Comparison of ENCODE assay signal across 8 cellular contexts in genomic region chr2:119641562-119642258, GRCh38. TPM values are rescaled to one million over a fixed set of nuclear protein-coding genes. Genes with fewer than 3 reads are reported as not detected.
A peak's percentile ranks its signal among the peaks of the same experiment; 100 is the strongest.
DNase-seq lines count a peak whose midpoint lies in the region; ATAC-seq, FAIRE-seq and TF ChIP-seq lines count a peak whose summit lies in the region.

No MANE protein-coding gene starts in this region.

- H3K4me3 ChIP-seq in AG04449 (ENCODE audit: low read depth, low read length) (no peak overlapping the region), mammary epithelial cell (replicated peaks in 1 of 3; ENCODE audit: insufficient read depth in 1 of 3, low read depth in 2 of 3, low read length in 3 of 3) (no peak overlapping the region)

- H3K4me3 Mint-ChIP-seq in activated B cell treated with CpG ODN at 0.5 μM for 24 hours = no peak overlapping the region

- ATAC-seq in GM18858 (IDR thresholded peaks at IDR 0.05; ENCODE audit: unreplicated experiment) (peak; percentile 79), HG03060 (IDR thresholded peaks at IDR 0.05; ENCODE audit: low read depth, unreplicated experiment) (peak; percentile 56), activated B cell treated with CpG ODN at 0.5 μM for 24 hours (ENCODE audit: low read depth) (peak; percentile 100)

- in situ Hi-C loops in mammary epithelial cell (cut with MboI; ENCODE audit: low sequenced_read_pairs in 2 of 2) = no loop called here

- H3K9ac ChIP-seq in mammary epithelial cell (ENCODE audit: insufficient read depth, low read length) = no peak overlapping the region

- dilution Hi-C loops in mammary epithelial cell (cut with HindIII; ENCODE audit: low sequenced_read_pairs) = loop anchor here (5.0 kb wide), 1 partner anchor 91 kb away; no protein-coding TSS in a partner anchor

- intact Hi-C loops in activated B cell treated with CpG ODN at 0.5 μM for 24 hours (cut with micrococcal nuclease) (loop anchor here (1.0 to 2.0 kb wide), 4 partner anchors 19 to 671 kb away; no protein-coding TSS in a partner anchor), mammary epithelial cell (cut with micrococcal nuclease) (loop anchor here (1.0 to 10.0 kb wide), 8 partner anchors 19 to 1043 kb away; no protein-coding TSS in a partner anchor)

- CTCF ChIA-PET in AG04449 (lab: Yijun Ruan, JAX) = interaction anchor here (0.7 to 15.7 kb wide), 35 partner anchors 8 to 1436 kb away, joined by 3 to 269 read pairs (median 4); no protein-coding TSS in a partner anchor
- CTCF ChIA-PET in activated B cell treated with CpG ODN at 0.5 μM for 24 hours (lab: Charles Lee) = interaction anchor here (1.0 to 8.1 kb wide), 11 partner anchors 8 to 1038 kb away, joined by 3 to 141 read pairs (median 6); partner anchors contain the start of gene TMEM177
- CTCF ChIA-PET in mammary epithelial cell (lab: Charles Lee; ENCODE audit: low non-redundant PET) = interaction anchor here (0.6 kb wide), 1 partner anchor 106 kb away, joined by 4 read pairs; no protein-coding TSS in a partner anchor

- no peaks in the 10 kb centered on the region for H3K36me3 ChIP-seq in mammary epithelial cell (ENCODE audit: insufficient read depth, low read length)

- no peaks in the 10 kb centered on the region for H3K79me2 ChIP-seq in mammary epithelial cell (ENCODE audit: insufficient read depth, low read length)

- H3K27ac ChIP-seq in mammary epithelial cell (ENCODE audit: insufficient read depth, low read depth, low read length) = no peak overlapping the region

- no peak overlapping the region for H3K4me2 ChIP-seq in mammary epithelial cell (ENCODE audit: insufficient read depth, low read depth, low read length)

- POLR2A ChIA-PET in AG04449 (lab: Yijun Ruan, JAX) = no interaction called here
- POLR2A ChIA-PET in activated B cell treated with CpG ODN at 0.5 μM for 24 hours (lab: Charles Lee) = no interaction called here

- TF ChIP-seq CTCF in AG04449 (IDR thresholded peaks at IDR 0.05; ENCODE audit: insufficient read depth, low read length, missing control alignments) = peak; percentile 98
- peak; percentile 90 for TF ChIP-seq CTCF in activated B cell treated with CpG ODN at 0.5 μM for 24 hours (IDR thresholded peaks at IDR 0.05)
- peak; percentile 98 for TF ChIP-seq CTCF in mammary epithelial cell (conservative IDR thresholded peaks at IDR 0.05 in 1 of 2, IDR thresholded peaks at IDR 0.05 in 1 of 2; ENCODE audit: extremely low read depth in 1 of 2, insufficient read depth in 1 of 2, low read depth in 1 of 2, low read length in 2 of 2)

- H3K27me3 Mint-ChIP-seq in activated B cell treated with CpG ODN at 0.5 μM for 24 hours = peaks cover 10% of the 10 kb centered on the region

- 4% methylated on average over 15 of the region's 17 CpGs for WGBS in mammary epithelial cell (ENCODE audit: low coverage, missing lambda C conversion rate)

- BruUV-seq in mammary epithelial cell (replicated peaks; lab: Mats Ljungman, UMichigan) = no TSS peak

- no peaks in the 10 kb centered on the region for H4K20me1 ChIP-seq in mammary epithelial cell (ENCODE audit: insufficient read depth, low read length)

- peaks cover 4% of the 10 kb centered on the region for H3K4me1 Mint-ChIP-seq in activated B cell treated with CpG ODN at 0.5 μM for 24 hours

- H2AFZ ChIP-seq in mammary epithelial cell (ENCODE audit: low read depth, low read length) = no peak overlapping the region

- no peaks in the 10 kb centered on the region for H3K9me3 Mint-ChIP-seq in activated B cell treated with CpG ODN at 0.5 μM for 24 hours

- H3K27me3 ChIP-seq in mammary epithelial cell (ENCODE audit: insufficient read depth, low read length) = peaks cover 2% of the 10 kb centered on the region

- H3K27ac Mint-ChIP-seq in activated B cell treated with CpG ODN at 0.5 μM for 24 hours = no peak overlapping the region

- no peaks in the 10 kb centered on the region for H3K36me3 Mint-ChIP-seq in activated B cell treated with CpG ODN at 0.5 μM for 24 hours (ENCODE audit: low read depth)

- H3K9me3 ChIP-seq in mammary epithelial cell (replicated peaks; ENCODE audit: insufficient read depth, low read length) = no peaks in the 10 kb centered on the region

- peak; percentile 76 for FAIRE-seq in islet of Langerhans (lab: Jason Lieb, UNC)

- H3K4me1 ChIP-seq in mammary epithelial cell (ENCODE audit: insufficient read depth, low read length) = no peaks in the 10 kb centered on the region

- no peak for DNase-seq in AG04449 (ENCODE audit: low read depth, low spot score)
- DNase-seq in NCI-H2196 (lab: John Stamatoyannopoulos, UW; ENCODE audit: unreplicated experiment) = peak; percentile 75
- peak; percentile 55 for DNase-seq in activated B cell treated with CpG ODN at 0.5 μM for 24 hours
- DNase-seq in mammary epithelial cell = peak; percentile 67
- peak; percentile 37 to 54 for DNase-seq in stimulated activated CD4-positive, alpha-beta T cell treated with anti-CD3 and anti-CD28 coated beads, Interleukin-1b, Interleukin-23, amount 100 ng/mL, for 1 hour (ENCODE audit: low read depth in 2 of 2)

RNA-seq across cellular contexts. Expression of gene TMEM177, which starts 37.3 kb away (rescaled TPM):
- total RNA-seq in activated B cell treated with CpG ODN at 0.5 μM for 24 hours (9.0 and 10.3 TPM in 2 replicates), mammary epithelial cell (10 to 100 TPM; 11.7 to 13.3 TPM)
- 21.9 TPM for polyA plus RNA-seq in mammary epithelial cell
- 12.2 TPM for polyA minus RNA-seq in mammary epithelial cell
